ENCODE assay signal across 9 cellular contexts in the genomic region with DNA sequence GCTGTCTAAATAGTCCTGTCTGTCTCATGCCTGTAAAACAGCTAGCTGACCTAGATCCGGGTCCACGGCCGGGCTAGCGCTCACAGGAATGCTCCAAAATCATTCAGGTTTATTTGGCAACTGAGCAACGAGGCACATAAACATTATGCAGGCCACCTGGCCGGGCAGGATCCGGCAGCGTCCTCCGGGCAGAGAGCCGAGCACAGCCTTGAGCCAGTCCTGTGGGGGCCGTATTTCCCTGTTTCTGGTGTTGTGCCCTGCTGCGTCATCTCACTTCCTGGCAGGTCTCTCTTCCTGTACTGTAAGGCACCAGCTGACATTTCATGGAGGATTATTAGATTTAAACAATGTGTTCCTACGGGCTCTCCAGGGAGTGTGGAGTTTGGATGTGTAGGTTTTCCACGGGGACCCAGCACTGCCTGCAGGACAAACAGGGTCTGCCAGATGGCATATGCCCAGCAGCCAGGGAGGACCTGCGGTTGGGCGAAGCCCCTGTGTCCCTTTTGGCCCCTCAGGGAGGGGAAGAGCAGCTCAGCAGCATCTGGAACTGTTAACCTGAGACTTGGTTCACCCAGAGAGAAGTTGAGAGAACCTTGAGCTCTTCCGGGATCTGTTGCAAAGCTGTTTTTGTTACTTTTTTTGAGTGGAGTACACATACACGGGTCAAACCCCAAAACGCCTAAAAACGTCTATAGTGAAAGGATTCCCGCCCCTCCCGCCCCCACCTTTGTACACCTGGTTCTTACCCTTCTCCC. TPM values are rescaled to one million over a fixed set of nuclear protein-coding genes. Genes with fewer than 3 reads are reported as not detected.
DNase-seq lines count a peak whose midpoint lies in the region; FAIRE-seq and TF ChIP-seq lines count a peak whose summit lies in the region.
"Had no signal": no experiment of that assay in that cellular context is flagged by ENCODE, and none has a peak within 500 bp of the region (broad histone marks: within the 10 kb centered on the region; RNA-seq: fewer than 3 reads in every experiment).

No MANE protein-coding gene starts in this region.

- no peaks in the 10 kb centered on the region for H3K27me3 ChIP-seq in SJCRH30

- H3K27me3 Mint-ChIP-seq in progenitor cell of endocrine pancreas = peaks cover 27% of the 10 kb centered on the region

- peak overlapping the region; percentile 35 for H3K27ac Mint-ChIP-seq in progenitor cell of endocrine pancreas

- H3K9me3 ChIP-seq in SJCRH30 (replicated peaks) = no peaks in the 10 kb centered on the region

- peak overlapping the region; percentile 95 for H3K27ac ChIP-seq in SJCRH30

- TF ChIP-seq POLR2A in H54 (IDR thresholded peaks at IDR 0.05; ENCODE audit: low read depth, low read length) = no peak

- H3K9me3 Mint-ChIP-seq in progenitor cell of endocrine pancreas (ENCODE audit: low read depth) = no peaks in the 10 kb centered on the region
- H3K9me3 Mint-ChIP-seq: central memory CD8-positive, alpha-beta T cell had no signal

- FAIRE-seq in H54 (lab: Jason Lieb, UNC) = no peak

- H3K4me1 ChIP-seq in SJCRH30 = peaks cover 44% of the 10 kb centered on the region

- DNase-seq in GM04503 (ENCODE audit: low read depth) = peak; percentile 47
- DNase-seq in SJCRH30 = peak; percentile 96 to 99
- peak; percentile 74 to 89 for DNase-seq in foreskin fibroblast
- no peak for DNase-seq in progenitor cell of endocrine pancreas (ENCODE audit: low spot score, unreplicated experiment)
- DNase-seq in H54 (ENCODE audit: insufficient read length, low spot score) = no peak
- no peak for DNase-seq in DMS79 treated with DMSO at 0.1 percent for 48 hours (lab: John Stamatoyannopoulos, UW)
- DNase-seq in activated CD4-positive, alpha-beta T cell treated with anti-CD3 and anti-CD28 coated beads for 1 hour = no peak
- DNase-seq in NCI-H146 (lab: John Stamatoyannopoulos, UW) = no peak

- peak overlapping the region; percentile 54 for H3K4me3 ChIP-seq in SJCRH30
- H3K4me3 ChIP-seq in foreskin fibroblast (ENCODE audit: low read depth in 1 of 2, low read length in 2 of 2) = peak overlapping the region in 1 of 2 donors; percentile 14

- peaks cover 51% of the 10 kb centered on the region for H3K36me3 ChIP-seq in SJCRH30

- H3K4me1 Mint-ChIP-seq in progenitor cell of endocrine pancreas (ENCODE audit: low read depth) = no peaks in the 10 kb centered on the region
- H3K4me1 Mint-ChIP-seq: central memory CD8-positive, alpha-beta T cell had no signal

- TF ChIP-seq CTCF in foreskin fibroblast (IDR thresholded peaks at IDR 0.05; ENCODE audit: low read depth, low read length) (no peak), progenitor cell of endocrine pancreas (IDR thresholded peaks at IDR 0.05; ENCODE audit: unreplicated experiment) (no peak)

- no peaks in the 10 kb centered on the region for H3K36me3 Mint-ChIP-seq in progenitor cell of endocrine pancreas (ENCODE audit: insufficient read depth)

- no peak overlapping the region for H3K4me3 Mint-ChIP-seq in progenitor cell of endocrine pancreas (ENCODE audit: low read depth)
- H3K4me3 Mint-ChIP-seq: central memory CD8-positive, alpha-beta T cell had no signal

RNA-seq across cellular contexts. Expression of a gene that starts 16.5 kb away (rescaled TPM):
- 5.5 and 5.8 TPM in 2 replicates for total RNA-seq in SJCRH30 (2014; rRNA removed; shearing (Covaris generic))
- total RNA-seq in progenitor cell of endocrine pancreas = 0.86 and 1.6 TPM in 2 replicates

RNA-seq across cellular contexts. Expression of a gene that starts 23.0 kb away (rescaled TPM):
- 148 and 154 TPM in 2 replicates for total RNA-seq in SJCRH30 (2014; rRNA removed; shearing (Covaris generic))
- total RNA-seq in progenitor cell of endocrine pancreas = 0.33 and 0.41 TPM in 2 replicates

Comparison
In these comparisons a context has a peak if more than half of its experiments do, and no peak if none do; other contexts are left out.
1. DNase-seq: peak in GM04503 (single experiment), SJCRH30 (2 of 2) and foreskin fibroblast (2 of 2); none in progenitor cell of endocrine pancreas (single experiment), H54 (single experiment), DMS79 treated with DMSO at 0.1 percent for 48 hours (single experiment), activated CD4-positive, alpha-beta T cell treated with anti-CD3 and anti-CD28 coated beads for 1 hour (single experiment) and NCI-H146 (single experiment).
2. RNA of a gene that starts 23.0 kb away (total RNA-seq): 148 to 154 TPM in SJCRH30; 0.33 to 0.41 TPM in progenitor cell of endocrine pancreas; every median in the first group is over 100 times any median in the second.